ENCODE assay signal across 21 cellular contexts in genomic region chr19:40412866-40413265, GRCh38. TPM values are rescaled to one million over a fixed set of nuclear protein-coding genes. Genes with fewer than 3 reads are reported as not detected.
DNase-seq lines count a peak whose midpoint lies in the region; TF ChIP-seq lines count a peak whose summit lies in the region.
"Had no signal": no experiment of that assay in that cellular context is flagged by ENCODE, and none has a peak within 500 bp of the region (broad histone marks: within the 10 kb centered on the region; RNA-seq: fewer than 3 reads in every experiment).

No MANE protein-coding gene starts in this region.

- H3K4me3 ChIP-seq in H7 (ENCODE audit: insufficient read depth, low read depth, low read length): no peak overlapping the region; the same call in 1 of the 2 replicates
- H3K4me3 ChIP-seq: gastroesophageal sphincter, Peyer's patch, SK-N-MC had no signal

- no peaks in the 10 kb centered on the region for H3K36me3 ChIP-seq in H7 (replicated peaks; ENCODE audit: control insufficient read depth, insufficient read depth, low read length)
- H3K36me3 ChIP-seq: gastroesophageal sphincter, Peyer's patch had no signal

- DNase-seq in H7 (peak; percentile 6), nephron progenitor cell (no peak), epidermal melanocyte (ENCODE audit: insufficient read length, low spot score) (no peak), NOMO-1 treated with DMSO at 0.1 percent for 48 hours (lab: John Stamatoyannopoulos, UW; ENCODE audit: unreplicated experiment) (no peak), dedifferentiated amniotic fluid mesenchymal stem cell (ENCODE audit: extremely low spot score) (no peak)
- DNase-seq: activated CD8-positive, alpha-beta memory T cell treated with anti-CD3 and anti-CD28 coated beads for 24 hours; activated T-cell treated with anti-CD3 and anti-CD28 coated beads, Interleukin-2, amount 50 U/mL, for 72 hours; CD8-positive, alpha-beta memory T cell; dermis blood vessel endothelial cell; DMS79; erythroblast; naive B cell; NCI-H146; Peyer's patch; stimulated activated CD4-positive, alpha-beta T cell treated with anti-CD3 and anti-CD28 coated beads, Interleukin-2, amount 100 ng/mL, for 48 hours had no signal

- H3K9me3 Mint-ChIP-seq in dendritic cell treated with granulocyte-macrophage colony-stimulating factor and Interleukin-4, amounts not matched to agents 40 ng/mL and 50 ng/mL, for 4 days: no peaks in the 10 kb centered on the region
- no peaks in the 10 kb centered on the region for H3K9me3 Mint-ChIP-seq in nephron progenitor cell
- H3K9me3 Mint-ChIP-seq: activated T-cell treated with anti-CD3 and anti-CD28 coated beads, Interleukin-2, amount 50 U/mL, for 72 hours; brain; CD8-positive, alpha-beta memory T cell; naive B cell; T-helper 2 cell treated with Interferon-gamma antibody and Interleukin-4, amounts not matched to agents 5 μg/mL and 100 μg/mL, for 36 hours had no signal

- H3K4me1 Mint-ChIP-seq in dendritic cell treated with granulocyte-macrophage colony-stimulating factor and Interleukin-4, amounts not matched to agents 40 ng/mL and 50 ng/mL, for 4 days (ENCODE audit: low read depth): peaks cover 47% of the 10 kb centered on the region
- H3K4me1 Mint-ChIP-seq in nephron progenitor cell: peaks cover 39% of the 10 kb centered on the region

- intact Hi-C loops in dendritic cell treated with granulocyte-macrophage colony-stimulating factor and Interleukin-4, amounts not matched to agents 40 ng/mL and 50 ng/mL, for 4 days (cut with micrococcal nuclease): no loop called here

- H3K4me3 Mint-ChIP-seq in dendritic cell treated with granulocyte-macrophage colony-stimulating factor and Interleukin-4, amounts not matched to agents 40 ng/mL and 50 ng/mL, for 4 days: no peak overlapping the region
- peak overlapping the region; percentile 33 for H3K4me3 Mint-ChIP-seq in nephron progenitor cell
- H3K4me3 Mint-ChIP-seq: activated T-cell treated with anti-CD3 and anti-CD28 coated beads, Interleukin-2, amount 50 U/mL, for 72 hours; T-helper 2 cell treated with Interferon-gamma antibody and Interleukin-4, amounts not matched to agents 5 μg/mL and 100 μg/mL, for 36 hours had no signal

- TF ChIP-seq CTCF in nephron progenitor cell (IDR thresholded peaks at IDR 0.05): no peak

- no peaks in the 10 kb centered on the region for H3K36me3 Mint-ChIP-seq in dendritic cell treated with granulocyte-macrophage colony-stimulating factor and Interleukin-4, amounts not matched to agents 40 ng/mL and 50 ng/mL, for 4 days (ENCODE audit: low read depth)
- no peaks in the 10 kb centered on the region for H3K36me3 Mint-ChIP-seq in nephron progenitor cell (ENCODE audit: low read depth)
- H3K36me3 Mint-ChIP-seq: brain; CD8-positive, alpha-beta memory T cell; naive B cell had no signal

- peaks cover 20% of the 10 kb centered on the region for H3K27me3 Mint-ChIP-seq in dendritic cell treated with granulocyte-macrophage colony-stimulating factor and Interleukin-4, amounts not matched to agents 40 ng/mL and 50 ng/mL, for 4 days
- peaks cover 5% of the 10 kb centered on the region for H3K27me3 Mint-ChIP-seq in nephron progenitor cell (ENCODE audit: low read depth, poor library complexity)

- H3K27me3 ChIP-seq in H7 (ENCODE audit: control insufficient read depth, insufficient read depth, low read length): no peaks in the 10 kb centered on the region
- H3K27me3 ChIP-seq: gastroesophageal sphincter, Peyer's patch had no signal

- H3K27ac Mint-ChIP-seq in dendritic cell treated with granulocyte-macrophage colony-stimulating factor and Interleukin-4, amounts not matched to agents 40 ng/mL and 50 ng/mL, for 4 days: peak overlapping the region; percentile 21
- H3K27ac Mint-ChIP-seq in nephron progenitor cell: no peak overlapping the region
- H3K27ac Mint-ChIP-seq: activated T-cell treated with anti-CD3 and anti-CD28 coated beads, Interleukin-2, amount 50 U/mL, for 72 hours; T-helper 2 cell treated with Interferon-gamma antibody and Interleukin-4, amounts not matched to agents 5 μg/mL and 100 μg/mL, for 36 hours had no signal

RNA-seq across cellular contexts. Expression of gene PRX, which starts 0.3 kb away (rescaled TPM):
- 5.0 and 10.7 TPM in 2 replicates for total RNA-seq in H7 (2014; rRNA removed; shearing (Covaris generic))
- total RNA-seq: HT1080 had no signal

RNA-seq across cellular contexts. Expression of gene SERTAD1, which starts 12.9 kb away (rescaled TPM):
- 3.7 and 4.4 TPM in 2 replicates for total RNA-seq in H7 (2014; rRNA removed; shearing (Covaris generic))

RNA-seq across cellular contexts. Expression of gene HIPK4, which starts 22.9 kb away (rescaled TPM):
- total RNA-seq in H7 (2014; rRNA removed; shearing (Covaris generic)): 0.15 and 0.24 TPM in 2 replicates
- total RNA-seq: CD8-positive, alpha-beta memory T cell; HT1080; Peyer's patch had no signal

RNA-seq across cellular contexts. Expression of gene SERTAD3, which starts 31.3 kb away (rescaled TPM):
- 26.0 and 29.9 TPM in 2 replicates for total RNA-seq in H7 (2014; rRNA removed; shearing (Covaris generic))

RNA-seq across cellular contexts. Expression of gene BLVRB, which starts 52.7 kb away (rescaled TPM):
- total RNA-seq in H7 (2014; rRNA removed; shearing (Covaris generic)): 43.6 and 53.8 TPM in 2 replicates
